Comparison of ENCODE assay signal across 33 cellular contexts in genomic region chr12:132547207-132547740, GRCh38.
"Had no signal": no experiment of that assay in that cellular context is flagged by ENCODE, and none has a peak within 500 bp of the region (broad histone marks: within the 10 kb centered on the region; RNA-seq: fewer than 3 reads in every experiment).

No MANE protein-coding gene starts in this region.

- H3K27ac ChIP-seq: adrenal gland, body of pancreas, esophagus muscularis mucosa, foreskin keratinocyte, gastrocnemius medialis, heart left ventricle had no signal

- H3K27me3 Mint-ChIP-seq: activated CD4-positive, alpha-beta memory T cell treated with anti-CD3 and anti-CD28 coated beads for 36 hours; activated CD4-positive, alpha-beta T cell treated with anti-CD3 and anti-CD28 coated beads for 36 hours; activated CD4-positive, alpha-beta T cell treated with anti-CD3 and anti-CD28 coated beads, Interleukin-2, amount 10 ng/mL, durations not matched to agents 24 days and 14 days; activated CD8-positive, alpha-beta memory T cell treated with anti-CD3 and anti-CD28 coated beads, Interleukin-2, amount 10 ng/mL, durations not matched to agents 7 days and 5 days; activated naive CD4-positive, alpha-beta T cell treated with anti-CD3 and anti-CD28 coated beads, Interleukin-2, amount 50 U/mL, for 24 hours; activated naive CD8-positive, alpha-beta T cell treated with anti-CD3 and anti-CD28 coated beads for 36 hours; activated naive CD8-positive, alpha-beta T cell treated with anti-CD3 and anti-CD28 coated beads, Interleukin-2, amount 50 U/mL, for 24 hours; effector memory CD8-positive, alpha-beta T cell had no signal

- H3K4me3 Mint-ChIP-seq: activated CD4-positive, alpha-beta memory T cell treated with anti-CD3 and anti-CD28 coated beads for 36 hours; activated CD4-positive, alpha-beta T cell treated with anti-CD3 and anti-CD28 coated beads for 36 hours; activated CD4-positive, alpha-beta T cell treated with anti-CD3 and anti-CD28 coated beads, Interleukin-2, amount 10 ng/mL, durations not matched to agents 24 days and 14 days; activated CD8-positive, alpha-beta memory T cell treated with anti-CD3 and anti-CD28 coated beads, Interleukin-2, amount 10 ng/mL, durations not matched to agents 7 days and 5 days; activated CD8-positive, alpha-beta T cell treated with anti-CD3 and anti-CD28 coated beads, Interleukin-2, amount 10 ng/mL, durations not matched to agents 7 days and 5 days; activated naive CD4-positive, alpha-beta T cell treated with anti-CD3 and anti-CD28 coated beads for 36 hours; activated naive CD4-positive, alpha-beta T cell treated with anti-CD3 and anti-CD28 coated beads, Interleukin-2, amount 50 U/mL, for 24 hours; activated naive CD8-positive, alpha-beta T cell treated with anti-CD3 and anti-CD28 coated beads for 36 hours; activated naive CD8-positive, alpha-beta T cell treated with anti-CD3 and anti-CD28 coated beads, Interleukin-2, amount 50 U/mL, for 24 hours; activated T-helper 1 cell treated with anti-CD3 and anti-CD28 coated beads, Interleukin-12 subunit alpha, Interleukin-12 subunit beta, Interleukin-2, Interleukin-4 antibody, amounts not matched to agents 30 ng/mL and 10 ng/mL and 1 ng/mL, durations not matched to agents 14 hours and 24 hours and 36 hours; effector memory CD8-positive, alpha-beta T cell had no signal

- H3K4me3 ChIP-seq: adrenal gland, body of pancreas, esophagus muscularis mucosa, gastrocnemius medialis, heart left ventricle had no signal

- H3K9me3 ChIP-seq: adrenal gland, body of pancreas, esophagus muscularis mucosa, gastrocnemius medialis, heart left ventricle had no signal

- H3K36me3 Mint-ChIP-seq: activated CD4-positive, alpha-beta memory T cell treated with anti-CD3 and anti-CD28 coated beads for 36 hours; activated CD8-positive, alpha-beta memory T cell treated with anti-CD3 and anti-CD28 coated beads, Interleukin-2, amount 10 ng/mL, durations not matched to agents 7 days and 5 days; activated naive CD8-positive, alpha-beta T cell treated with anti-CD3 and anti-CD28 coated beads for 36 hours had no signal

- H3K27ac Mint-ChIP-seq: activated CD4-positive, alpha-beta memory T cell treated with anti-CD3 and anti-CD28 coated beads for 36 hours; activated CD4-positive, alpha-beta T cell treated with anti-CD3 and anti-CD28 coated beads for 36 hours; activated CD4-positive, alpha-beta T cell treated with anti-CD3 and anti-CD28 coated beads, Interleukin-2, amount 10 ng/mL, durations not matched to agents 24 days and 14 days; activated CD8-positive, alpha-beta memory T cell treated with anti-CD3 and anti-CD28 coated beads, Interleukin-2, amount 10 ng/mL, durations not matched to agents 7 days and 5 days; activated CD8-positive, alpha-beta T cell treated with anti-CD3 and anti-CD28 coated beads, Interleukin-2, amount 10 ng/mL, durations not matched to agents 7 days and 5 days; activated naive CD4-positive, alpha-beta T cell treated with anti-CD3 and anti-CD28 coated beads for 36 hours; activated naive CD4-positive, alpha-beta T cell treated with anti-CD3 and anti-CD28 coated beads, Interleukin-2, amount 50 U/mL, for 24 hours; activated naive CD8-positive, alpha-beta T cell treated with anti-CD3 and anti-CD28 coated beads for 36 hours; activated naive CD8-positive, alpha-beta T cell treated with anti-CD3 and anti-CD28 coated beads, Interleukin-2, amount 50 U/mL, for 24 hours; activated T-helper 1 cell treated with anti-CD3 and anti-CD28 coated beads, Interleukin-12 subunit alpha, Interleukin-12 subunit beta, Interleukin-2, Interleukin-4 antibody, amounts not matched to agents 30 ng/mL and 10 ng/mL and 1 ng/mL, durations not matched to agents 14 hours and 24 hours and 36 hours; activated T-helper 2 cell treated with anti-CD3 and anti-CD28 coated beads, Interferon-gamma antibody, Interleukin-2, Interleukin-4, amounts not matched to agents 10 μg/mL and 5 μg/mL and 100 μg/mL, durations not matched to agents 14 hours and 24 hours and 36 hours; effector memory CD8-positive, alpha-beta T cell had no signal

- H3K4me1 ChIP-seq: foreskin keratinocyte, gastrocnemius medialis, heart left ventricle had no signal

- H3K4me1 Mint-ChIP-seq: activated CD4-positive, alpha-beta T cell treated with anti-CD3 and anti-CD28 coated beads for 36 hours; activated CD4-positive, alpha-beta T cell treated with anti-CD3 and anti-CD28 coated beads, Interleukin-2, amount 10 ng/mL, durations not matched to agents 24 days and 14 days; activated naive CD8-positive, alpha-beta T cell treated with anti-CD3 and anti-CD28 coated beads for 36 hours; activated naive CD8-positive, alpha-beta T cell treated with anti-CD3 and anti-CD28 coated beads, Interleukin-2, amount 50 U/mL, for 24 hours had no signal

- H3K27me3 ChIP-seq: adrenal gland, body of pancreas, esophagus muscularis mucosa, gastrocnemius medialis, heart left ventricle had no signal

- DNase-seq: activated CD4-positive, alpha-beta memory T cell treated with anti-CD3 and anti-CD28 coated beads for 36 hours; activated CD4-positive, alpha-beta T cell treated with anti-CD3 and anti-CD28 coated beads for 36 hours; activated CD4-positive, alpha-beta T cell treated with anti-CD3 and anti-CD28 coated beads, Interleukin-2, amount 10 ng/mL, durations not matched to agents 24 days and 14 days; activated CD4-positive, CD25-positive, alpha-beta regulatory T cell; activated CD4-positive, CD25-positive, alpha-beta regulatory T cell treated with anti-CD3 and anti-CD28 coated beads, Interleukin-2, amount 50 U/mL, for 72 hours; activated CD8-positive, alpha-beta memory T cell treated with anti-CD3 and anti-CD28 coated beads, Interleukin-2, amount 10 ng/mL, durations not matched to agents 7 days and 5 days; activated CD8-positive, alpha-beta memory T cell treated with anti-CD3 and anti-CD28 coated beads, Interleukin-2, amount 50 U/mL, for 4 hours; activated CD8-positive, alpha-beta T cell treated with anti-CD3 and anti-CD28 coated beads, Interleukin-2, amount 10 ng/mL, durations not matched to agents 7 days and 5 days; activated effector memory CD4-positive, alpha-beta T cell treated with anti-CD3 and anti-CD28 coated beads, Interleukin-2, amount 50 U/mL, for 16 hours; activated naive CD4-positive, alpha-beta T cell treated with anti-CD3 and anti-CD28 coated beads for 36 hours; activated naive CD8-positive, alpha-beta T cell treated with anti-CD3 and anti-CD28 coated beads for 36 hours; activated naive CD8-positive, alpha-beta T cell treated with anti-CD3 and anti-CD28 coated beads, Interleukin-2, amount 50 U/mL, for 24 hours; activated T-cell treated with anti-CD3 and anti-CD28 coated beads, Interleukin-2, amount 50 U/mL, for 1 hour; activated T-cell treated with anti-CD3 and anti-CD28 coated beads, Interleukin-2, amount 50 U/mL, for 48 hours; adrenal gland; amygdala; aorta; body of pancreas; caudate nucleus; cortex of kidney; dermis blood vessel endothelial cell; effector CD4-positive, alpha-beta T cell; effector memory CD8-positive, alpha-beta T cell; erythroblast; foreskin keratinocyte; gastrocnemius medialis; glutamatergic neuron; heart left ventricle; T-helper 9 cell had no signal

- ATAC-seq: activated CD4-positive, alpha-beta T cell treated with anti-CD3 and anti-CD28 coated beads for 36 hours; activated CD8-positive, alpha-beta memory T cell treated with anti-CD3 and anti-CD28 coated beads, Interleukin-2, amount 10 ng/mL, durations not matched to agents 7 days and 5 days; activated CD8-positive, alpha-beta T cell treated with anti-CD3 and anti-CD28 coated beads, Interleukin-2, amount 10 ng/mL, durations not matched to agents 7 days and 5 days; activated naive CD8-positive, alpha-beta T cell treated with anti-CD3 and anti-CD28 coated beads, Interleukin-2, amount 50 U/mL, for 24 hours; body of pancreas; effector memory CD8-positive, alpha-beta T cell; foreskin keratinocyte; gastrocnemius medialis; heart left ventricle had no signal
